Comparison of ENCODE assay signal across 22 cellular contexts in genomic region chr5:123482258-123482657, GRCh38. TPM values are rescaled to one million over a fixed set of nuclear protein-coding genes. Genes with fewer than 3 reads are reported as not detected.
A peak's percentile ranks its signal among the peaks of the same experiment; 100 is the strongest.
DNase-seq lines count a peak whose midpoint lies in the region; ATAC-seq, FAIRE-seq and TF ChIP-seq lines count a peak whose summit lies in the region.
"Had no signal": no experiment of that assay in that cellular context is flagged by ENCODE, and none has a peak within 500 bp of the region (broad histone marks: within the 10 kb centered on the region; RNA-seq: fewer than 3 reads in every experiment).

No MANE protein-coding gene starts in this region.

- intact Hi-C loops in spleen (cut with DNase I; ENCODE audit: low total_unique reads) = no loop called here

- no peak overlapping the region for H3K27ac ChIP-seq in spleen
- H3K27ac ChIP-seq in small intestine (ENCODE audit: low read depth in 1 of 2, low read length in 1 of 2) = no peak overlapping the region

- H3K27me3 ChIP-seq in spleen (replicated peaks in 1 of 7) = no peaks in the 10 kb centered on the region
- H3K27me3 ChIP-seq in small intestine (ENCODE audit: control insufficient read depth in 2 of 2, insufficient read depth in 2 of 2, low read length in 2 of 2) = no peaks in the 10 kb centered on the region
- H3K27me3 ChIP-seq: BE2C had no signal

- H3K4me3 ChIP-seq in astrocyte of the cerebellum (ENCODE audit: low read depth, low read length) (no peak overlapping the region), spleen (no peak overlapping the region), small intestine (ENCODE audit: low read depth in 1 of 2, low read length in 2 of 2) (no peak overlapping the region)
- H3K4me3 ChIP-seq: GM12878 had no signal

- TF ChIP-seq CTCF in astrocyte of the cerebellum (IDR thresholded peaks at IDR 0.05; ENCODE audit: low read depth, low read length, missing control alignments) (no peak), spleen (IDR thresholded peaks at IDR 0.05 in 8 of 11, conservative IDR thresholded peaks at IDR 0.05 in 3 of 11) (no peak)

- H3K36me3 ChIP-seq in spleen (no peaks in the 10 kb centered on the region), small intestine (ENCODE audit: control insufficient read depth in 2 of 2, insufficient read depth in 2 of 2, low read length in 2 of 2) (no peaks in the 10 kb centered on the region)
- H3K36me3 ChIP-seq: BE2C had no signal

- no peak for TF ChIP-seq POLR2A in spleen (IDR thresholded peaks at IDR 0.05)

- DNase-seq in ELR (ENCODE audit: low read depth) (peak; percentile 9), astrocyte of the cerebellum (ENCODE audit: low read depth) (peak; percentile 20), dermis blood vessel endothelial cell (peak; percentile 30), lung microvascular endothelial cell (ENCODE audit: low read depth in 2 of 2) (peak; percentile 46 to 82), spleen (no peak), NCI-H2029 treated with DMSO at 0.1 percent for 48 hours (lab: John Stamatoyannopoulos, UW) (no peak), small intestine (no peak)
- DNase-seq: BE2C; CD4-positive, CD25-positive, alpha-beta regulatory T cell; COR-L47; DMS 273 treated with DMSO at 0.1 percent for 48 hours; DMS79 treated with DMSO at 0.1 percent for 48 hours; H7; Karpas-422; NCI-H1694; NCI-H2081 treated with DMSO at 0.1 percent for 48 hours; NCI-H446; NCI-H526; RPMI8226 had no signal

- no peak for ATAC-seq in esophagus mucosa
- ATAC-seq: GM12878 had no signal

- in situ Hi-C loops in astrocyte of the cerebellum (cut with HindIII; ENCODE audit: low sequenced_read_pairs) = no loop called here

- no peak for FAIRE-seq in small intestine (lab: Jason Lieb, UNC)
- FAIRE-seq: A204.1, GM12878 had no signal

- H3K4me1 ChIP-seq in spleen (no peaks in the 10 kb centered on the region), small intestine (ENCODE audit: control insufficient read depth in 2 of 2, insufficient read depth in 1 of 2, low read depth in 1 of 2, low read length in 1 of 2) (no peaks in the 10 kb centered on the region)
- H3K4me1 ChIP-seq: BE2C had no signal

- 91 to 96% (median 94%) methylated on average over 4 of the region's 4 CpGs for WGBS in spleen, 5 donors
- 89 to 96% (median 92%) methylated on average over 4 of the region's 4 CpGs for WGBS in small intestine, 3 donors

- H3K9me3 ChIP-seq in spleen (no peaks in the 10 kb centered on the region), small intestine (ENCODE audit: control insufficient read depth, low read depth) (no peaks in the 10 kb centered on the region)
- H3K9me3 ChIP-seq: BE2C had no signal

RNA-seq across cellular contexts. Expression of gene CSNK1G3, which starts 29.7 kb away (rescaled TPM):
- total RNA-seq in dermis blood vessel endothelial cell (66.0 and 66.1 TPM in 2 replicates), lung microvascular endothelial cell (27.9 and 50.4 TPM in 2 replicates), spleen (10 to 100 TPM; 50.2 to 81.9 (median 53.5) TPM), esophagus mucosa (28.4 TPM)
- polyA plus RNA-seq in spleen (10 to 100 TPM in 1 of 3 donors, 1 to 10 TPM in 2; 9.0 to 11.3 (median 9.7) TPM), small intestine (10 to 100 TPM; 16.7 to 21.5 (median 18.9) TPM)

RNA-seq across cellular contexts. Expression of gene CEP120, which starts 59.1 kb away (rescaled TPM):
- 15.9 and 17.9 TPM in 2 replicates for total RNA-seq in dermis blood vessel endothelial cell
- total RNA-seq in lung microvascular endothelial cell = 9.2 and 14.5 TPM in 2 replicates
- total RNA-seq in spleen = 10 to 100 TPM; 27.7 to 43.3 (median 33.5) TPM
- polyA plus RNA-seq in spleen = 10 to 100 TPM in 2 of 3 donors, 1 to 10 TPM in 1; 9.2 to 11.2 (median 10.5) TPM
- polyA plus RNA-seq in small intestine = 1 to 10 TPM; 4.1 to 5.3 (median 4.9) TPM
- 9.5 TPM for total RNA-seq in esophagus mucosa

Comparison
In these comparisons a context has a peak if more than half of its experiments do, and no peak if none do; other contexts are left out.
1. DNase-seq: peak in ELR (single experiment), astrocyte of the cerebellum (single experiment), dermis blood vessel endothelial cell (single experiment) and lung microvascular endothelial cell (2 of 2); none in spleen (single experiment), NCI-H2029 treated with DMSO at 0.1 percent for 48 hours (single experiment) and small intestine (single experiment).